Comparison of ENCODE assay signal across 17 cellular contexts in the genomic region with DNA sequence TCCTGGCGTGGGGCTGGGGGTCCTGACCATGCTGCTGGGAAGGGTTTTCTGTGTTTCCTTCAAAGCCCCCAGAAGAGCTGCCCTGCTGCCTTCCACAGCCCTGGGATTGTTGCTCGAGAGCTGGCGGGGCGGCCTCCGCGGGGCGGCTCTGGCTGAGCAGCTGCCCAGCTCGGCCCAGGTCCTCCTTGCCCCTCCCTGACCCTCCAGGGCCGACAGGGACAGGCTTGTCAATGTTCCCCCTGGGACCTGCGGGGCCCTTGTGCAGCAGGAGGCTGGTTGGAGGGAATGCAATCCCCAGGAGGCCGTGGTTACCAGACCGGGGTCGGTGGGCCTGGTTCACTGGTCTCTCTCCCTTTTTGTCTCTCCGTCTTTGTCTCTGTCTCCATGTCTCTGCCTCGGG. TPM values are rescaled to one million over a fixed set of nuclear protein-coding genes. Genes with fewer than 3 reads are reported as not detected.
DNase-seq lines count a peak whose midpoint lies in the region; ATAC-seq and TF ChIP-seq lines count a peak whose summit lies in the region.
"Had no signal": no experiment of that assay in that cellular context is flagged by ENCODE, and none has a peak within 500 bp of the region (broad histone marks: within the 10 kb centered on the region; RNA-seq: fewer than 3 reads in every experiment).

No MANE protein-coding gene starts in this region.

- H3K27me3 Mint-ChIP-seq in neural progenitor cell (ENCODE audit: insufficient read depth, low read depth) = peaks cover 7% of the 10 kb centered on the region

- no peak overlapping the region for H3K23ac ChIP-seq in mesendoderm (ENCODE audit: low read length)

- H3K36me3 ChIP-seq in BLaER1 (no peaks in the 10 kb centered on the region), WERI-Rb-1 (no peaks in the 10 kb centered on the region), mesendoderm (ENCODE audit: control insufficient read depth, insufficient read depth, low read length) (no peaks in the 10 kb centered on the region), neural progenitor cell (no peaks in the 10 kb centered on the region)

- no CpG with 5 or more reads among the region's 15 CpGs for WGBS in mesendoderm (ENCODE audit: extremely low coverage, insufficient coverage, low lambda C conversion rate)

- H3K9me3 ChIP-seq in BLaER1 (no peaks in the 10 kb centered on the region), WERI-Rb-1 (ENCODE audit: severe bottlenecking) (no peaks in the 10 kb centered on the region), neural progenitor cell (ENCODE audit: low read depth) (no peaks in the 10 kb centered on the region)

- H3K27ac Mint-ChIP-seq in neural progenitor cell = peak overlapping the region; percentile 99
- H3K27ac Mint-ChIP-seq: CD4-positive, alpha-beta memory T cell had no signal

- no peak overlapping the region for H2BK5ac ChIP-seq in mesendoderm (ENCODE audit: low read length)

- H2AK5ac ChIP-seq in mesendoderm (ENCODE audit: low read length) = no peak overlapping the region

- peaks cover 13% of the 10 kb centered on the region for H3K4me1 Mint-ChIP-seq in neural progenitor cell

- H3K4me3 ChIP-seq in BLaER1 (no peak overlapping the region), WERI-Rb-1 (ENCODE audit: low read depth, low read length) (no peak overlapping the region), mesendoderm (ENCODE audit: low read length) (no peak overlapping the region), neural progenitor cell (no peak overlapping the region)
- H3K4me3 ChIP-seq: GM23248 had no signal

- no peak overlapping the region for H2BK15ac ChIP-seq in mesendoderm (replicated peaks; ENCODE audit: low read depth)

- no peak overlapping the region for H4K8ac ChIP-seq in mesendoderm (ENCODE audit: low read depth, low read length)

- no peak overlapping the region for H2AFZ ChIP-seq in neural progenitor cell (replicated peaks)
- H2AFZ ChIP-seq: GM23248 had no signal

- no peak for ATAC-seq in HG02610 (IDR thresholded peaks at IDR 0.05; ENCODE audit: unreplicated experiment)

- no peaks in the 10 kb centered on the region for H3K79me1 ChIP-seq in mesendoderm (ENCODE audit: low read length)

- no peak overlapping the region for H3K27ac ChIP-seq in BLaER1
- H3K27ac ChIP-seq in WERI-Rb-1 = peak overlapping the region; percentile 93
- H3K27ac ChIP-seq in mesendoderm (ENCODE audit: low read depth, low read length) = no peak overlapping the region
- no peak overlapping the region for H3K27ac ChIP-seq in neural progenitor cell
- H3K27ac ChIP-seq: C4-2B, GM23248 had no signal

- H3F3A ChIP-seq in neural progenitor cell (ENCODE audit: low read depth) = no peaks in the 10 kb centered on the region

- no peaks in the 10 kb centered on the region for H3K79me2 ChIP-seq in mesendoderm (ENCODE audit: control insufficient read depth, insufficient read depth, low read length)
- no peaks in the 10 kb centered on the region for H3K79me2 ChIP-seq in neural progenitor cell (ENCODE audit: low read depth)

- H3K36me3 Mint-ChIP-seq in neural progenitor cell = no peaks in the 10 kb centered on the region
- H3K36me3 Mint-ChIP-seq: CD4-positive, alpha-beta memory T cell had no signal

- H3K9me3 Mint-ChIP-seq in neural progenitor cell = no peaks in the 10 kb centered on the region
- H3K9me3 Mint-ChIP-seq: CD4-positive, alpha-beta memory T cell had no signal

- TF ChIP-seq CTCF in WERI-Rb-1 (IDR thresholded peaks at IDR 0.05; ENCODE audit: low read depth, low read length) = no peak
- TF ChIP-seq CTCF in neural progenitor cell (IDR thresholded peaks at IDR 0.05) = no peak

- peak overlapping the region; percentile 15 for H3K56ac ChIP-seq in mesendoderm (ENCODE audit: low read length)

- peak; percentile 38 for DNase-seq in WERI-Rb-1
- DNase-seq in mesendoderm = no peak
- DNase-seq in neural progenitor cell (ENCODE audit: low spot score) = no peak
- DNase-seq in NCI-H345 treated with DMSO at 0.1 percent for 48 hours (lab: John Stamatoyannopoulos, UW; ENCODE audit: unreplicated experiment) = no peak
- DNase-seq in DMS114 treated with DMSO at 0.1 percent for 48 hours (lab: John Stamatoyannopoulos, UW; ENCODE audit: unreplicated experiment) = no peak
- no peak for DNase-seq in islet precursor cell
- DNase-seq: AML-193; CD4-positive, alpha-beta memory T cell; DMS153; DMS79 treated with DMSO at 0.1 percent for 48 hours; EL; GM23248 had no signal

- H3K4me3 Mint-ChIP-seq in neural progenitor cell = peak overlapping the region; percentile 71
- H3K4me3 Mint-ChIP-seq: CD4-positive, alpha-beta memory T cell had no signal

- no peak overlapping the region for H3K9ac ChIP-seq in BLaER1
- no peak overlapping the region for H3K9ac ChIP-seq in mesendoderm (ENCODE audit: low read length)
- no peak overlapping the region for H3K9ac ChIP-seq in neural progenitor cell
- H3K9ac ChIP-seq: GM23248 had no signal

- H2BK120ac ChIP-seq in mesendoderm (ENCODE audit: low read depth, low read length) = no peak overlapping the region

- H3K4me2 ChIP-seq in BLaER1 (peak overlapping the region; percentile 84), mesendoderm (ENCODE audit: low read length) (no peak overlapping the region), neural progenitor cell (no peak overlapping the region)

- no peak overlapping the region for H3K4ac ChIP-seq in mesendoderm (ENCODE audit: low read depth, low read length)

- H4K20me1 ChIP-seq in BLaER1 (peaks cover 19% of the 10 kb centered on the region; the same call in 1 of the 2 replicates), neural progenitor cell (ENCODE audit: low read depth) (no peaks in the 10 kb centered on the region)

- H3K27me3 ChIP-seq in BLaER1 (peaks cover 40% of the 10 kb centered on the region), WERI-Rb-1 (ENCODE audit: insufficient read depth, low read depth, severe bottlenecking) (no peaks in the 10 kb centered on the region), mesendoderm (ENCODE audit: insufficient read depth, low read length, poor library complexity) (no peaks in the 10 kb centered on the region), neural progenitor cell (no peaks in the 10 kb centered on the region)

- H3K4me1 ChIP-seq in BLaER1 (peaks cover 38% of the 10 kb centered on the region), mesendoderm (ENCODE audit: control insufficient read depth, low read depth, low read length) (peaks cover 1% of the 10 kb centered on the region), neural progenitor cell (peaks cover 12% of the 10 kb centered on the region)

- H4K5ac ChIP-seq in mesendoderm (ENCODE audit: low read length) = no peak overlapping the region

- H3K18ac ChIP-seq in mesendoderm (ENCODE audit: low read length) = no peak overlapping the region

RNA-seq across cellular contexts. Expression of a gene that starts 19.9 kb away (rescaled TPM):
- 0.07 TPM for polyA plus RNA-seq in mesendoderm (2013, experiment 1 of 2)
- polyA plus RNA-seq in mesendoderm (2013, experiment 2 of 2) = 0.10 TPM
- total RNA-seq in neural progenitor cell (ENCODE audit: low replicate concordance) = 0.12 TPM in 1 of 2 replicates, not detected in the other
- total RNA-seq: CD4-positive, alpha-beta memory T cell; GM23248; HT1080 had no signal
- polyA plus RNA-seq: CD4-positive, alpha-beta memory T cell; GM23248 had no signal

RNA-seq across cellular contexts. Expression of a gene that starts 28.6 kb away (rescaled TPM):
- polyA plus RNA-seq in mesendoderm (2013, experiment 1 of 2) = 0.31 TPM
- polyA plus RNA-seq in mesendoderm (2013, experiment 2 of 2) = 0.36 TPM
- total RNA-seq in neural progenitor cell (ENCODE audit: low replicate concordance) = 0.03 TPM in 1 of 2 replicates, not detected in the other
- total RNA-seq: CD4-positive, alpha-beta memory T cell; GM23248; H7; HT1080 had no signal
- polyA plus RNA-seq: CD4-positive, alpha-beta memory T cell; GM23248 had no signal

RNA-seq across cellular contexts. Expression of a gene that starts 48.8 kb away (rescaled TPM):
- polyA plus RNA-seq in mesendoderm (2013, experiment 1 of 2) = 4.4 TPM
- polyA plus RNA-seq in mesendoderm (2013, experiment 2 of 2) = 4.3 TPM
- total RNA-seq in neural progenitor cell (ENCODE audit: low replicate concordance) = 8.1 and 13.8 TPM in 2 replicates
